Comparison of ENCODE assay signal across 1 cellular context in the genomic region with DNA sequence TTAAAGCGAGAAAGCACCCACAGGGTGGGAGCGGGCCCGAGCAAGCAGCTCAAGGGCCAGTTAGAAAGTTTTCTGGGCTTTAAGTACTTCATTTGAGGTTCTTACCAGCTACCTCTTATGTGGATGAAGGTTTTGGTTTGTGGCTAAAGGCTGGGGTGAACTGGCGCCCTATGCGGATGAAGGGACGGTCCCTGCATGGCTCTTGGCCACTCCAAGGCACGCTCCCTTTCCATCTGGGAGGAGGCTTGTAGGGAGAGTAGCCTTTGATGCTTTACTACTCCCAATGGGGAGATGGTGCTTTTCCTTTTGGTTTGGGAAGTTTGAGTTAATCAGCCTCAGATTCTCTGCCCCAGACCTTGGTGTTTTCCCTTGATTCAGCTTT.
TF ChIP-seq lines count a peak whose summit lies in the region.

No MANE protein-coding gene starts in this region.

TF ChIP-seq in H1, 55 proteins besides CTCF, POLR2A, EP300 and RAD21:
- TF ChIP-seq KDM5A (IDR thresholded peaks at IDR 0.05; ENCODE audit: low read length) (no peak), CREB1 (IDR thresholded peaks at IDR 0.05) (no peak), POLR2AphosphoS5 (IDR thresholded peaks at IDR 0.05; ENCODE audit: low read depth, low read length) (no peak), TBP (IDR thresholded peaks at IDR 0.05; ENCODE audit: low read depth, low read length) (no peak), EZH2 (IDR thresholded peaks at IDR 0.05; ENCODE audit: low read depth, low read length, severe bottlenecking) (no peak), RNF2 (IDR thresholded peaks at IDR 0.05; ENCODE audit: borderline replicate concordance, low read depth, low read length, missing control alignments, poor library complexity, severe bottlenecking) (no peak), HDAC6 (IDR thresholded peaks at IDR 0.05; ENCODE audit: low read depth, low read length) (no peak), MAFK (IDR thresholded peaks at IDR 0.05; ENCODE audit: low read depth, low read length) (no peak)
- TF ChIP-seq, protein P1, sequence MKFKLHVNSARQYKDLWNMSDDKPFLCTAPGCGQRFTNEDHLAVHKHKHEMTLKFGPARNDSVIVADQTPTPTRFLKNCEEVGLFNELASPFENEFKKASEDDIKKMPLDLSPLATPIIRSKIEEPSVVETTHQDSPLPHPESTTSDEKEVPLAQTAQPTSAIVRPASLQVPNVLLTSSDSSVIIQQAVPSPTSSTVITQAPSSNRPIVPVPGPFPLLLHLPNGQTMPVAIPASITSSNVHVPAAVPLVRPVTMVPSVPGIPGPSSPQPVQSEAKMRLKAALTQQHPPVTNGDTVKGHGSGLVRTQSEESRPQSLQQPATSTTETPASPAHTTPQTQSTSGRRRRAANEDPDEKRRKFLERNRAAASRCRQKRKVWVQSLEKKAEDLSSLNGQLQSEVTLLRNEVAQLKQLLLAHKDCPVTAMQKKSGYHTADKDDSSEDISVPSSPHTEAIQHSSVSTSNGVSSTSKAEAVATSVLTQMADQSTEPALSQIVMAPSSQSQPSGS (IDR thresholded peaks at IDR 0.05; ENCODE audit: low read length): no peak
